Comparison of ENCODE assay signal across 8 cellular contexts in genomic region chr2:234422242-234422641, GRCh38.
A peak's percentile ranks its signal among the peaks of the same experiment; 100 is the strongest.
DNase-seq lines count a peak whose midpoint lies in the region; ATAC-seq, FAIRE-seq and TF ChIP-seq lines count a peak whose summit lies in the region.

No MANE protein-coding gene starts in this region.

- H3K9me3 Mint-ChIP-seq in stimulated activated naive B cell treated with anti-CD40 and anti-IgM and Interleukin-4, amounts not matched to agents 10 μg/mL and 1 μg/mL and 100 μg/mL, for 72 hours: peaks cover 8% of the 10 kb centered on the region in 2 donors

- no peaks in the 10 kb centered on the region for H3K4me1 ChIP-seq in pancreas

- H3K27me3 ChIP-seq in pancreas: no peaks in the 10 kb centered on the region

- H3K27me3 Mint-ChIP-seq in stimulated activated naive B cell treated with anti-CD40 and anti-IgM and Interleukin-4, amounts not matched to agents 10 μg/mL and 1 μg/mL and 100 μg/mL, for 72 hours: no peaks in the 10 kb centered on the region

- no peak overlapping the region for H3K27ac Mint-ChIP-seq in stimulated activated naive B cell treated with anti-CD40 and anti-IgM and Interleukin-4, amounts not matched to agents 10 μg/mL and 1 μg/mL and 100 μg/mL, for 72 hours

- H3K4me1 Mint-ChIP-seq in stimulated activated naive B cell treated with anti-CD40 and anti-IgM and Interleukin-4, amounts not matched to agents 10 μg/mL and 1 μg/mL and 100 μg/mL, for 72 hours: peaks cover 45 to 59% of the 10 kb centered on the region in 2 donors

- no peaks in the 10 kb centered on the region for H3K36me3 ChIP-seq in pancreas

- DNase-seq in DMS53 (lab: John Stamatoyannopoulos, UW): peak; percentile 92
- peak; percentile 67 for DNase-seq in NCI-H460 (ENCODE audit: extremely low read depth, low read depth)
- no peak for DNase-seq in pancreas
- no peak for DNase-seq in NCI-H2081 treated with DMSO at 0.1 percent for 48 hours (lab: John Stamatoyannopoulos, UW)
- DNase-seq in stimulated activated naive B cell treated with anti-CD40 and anti-IgM and Interleukin-4, amounts not matched to agents 10 μg/mL and 1 μg/mL and 100 μg/mL, for 72 hours: no peak
- no peak for DNase-seq in ecto neural progenitor cell (ENCODE audit: low spot score)
- no peak for DNase-seq in SKM-1 (lab: John Stamatoyannopoulos, UW; ENCODE audit: unreplicated experiment)

- no peak for TF ChIP-seq CTCF in pancreas (IDR thresholded peaks at IDR 0.05)

- H3K9me3 ChIP-seq in pancreas: no peaks in the 10 kb centered on the region

- H3K4me3 ChIP-seq in pancreas: no peak overlapping the region

- FAIRE-seq in colon (lab: Jason Lieb, UNC) (peak; percentile 5), pancreas (lab: Jason Lieb, UNC) (no peak)

- no peak overlapping the region for H3K27ac ChIP-seq in pancreas

- H3K36me3 Mint-ChIP-seq in stimulated activated naive B cell treated with anti-CD40 and anti-IgM and Interleukin-4, amounts not matched to agents 10 μg/mL and 1 μg/mL and 100 μg/mL, for 72 hours: peaks cover 6 to 9% of the 10 kb centered on the region in 2 donors

- no peak overlapping the region for H3K4me3 Mint-ChIP-seq in stimulated activated naive B cell treated with anti-CD40 and anti-IgM and Interleukin-4, amounts not matched to agents 10 μg/mL and 1 μg/mL and 100 μg/mL, for 72 hours

- ATAC-seq in pancreas: peak in 3 of 4 donors; percentile 67 to 80 (median 78)
- no peak for ATAC-seq in stimulated activated naive B cell treated with anti-CD40 and anti-IgM and Interleukin-4, amounts not matched to agents 10 μg/mL and 1 μg/mL and 100 μg/mL, for 72 hours (replicated peaks)

- WGBS in pancreas, 2 donors: 31 to 41% methylated on average over 3 of the region's 3 CpGs

- intact Hi-C loops in pancreas (cut with DNase I): no loop called here

Comparison
In these comparisons a context has a peak if more than half of its experiments do, and no peak if none do; other contexts are left out.
1. DNase-seq: peak in DMS53 (single experiment) and NCI-H460 (single experiment); none in pancreas (0 of 6), NCI-H2081 treated with DMSO at 0.1 percent for 48 hours (single experiment), stimulated activated naive B cell treated with anti-CD40 and anti-IgM and Interleukin-4, amounts not matched to agents 10 μg/mL and 1 μg/mL and 100 μg/mL, for 72 hours (single experiment), ecto neural progenitor cell (single experiment) and SKM-1 (single experiment).
2. ATAC-seq: peak in pancreas (3 of 4); none in stimulated activated naive B cell treated with anti-CD40 and anti-IgM and Interleukin-4, amounts not matched to agents 10 μg/mL and 1 μg/mL and 100 μg/mL, for 72 hours (0 of 2).